In the genomic region with DNA sequence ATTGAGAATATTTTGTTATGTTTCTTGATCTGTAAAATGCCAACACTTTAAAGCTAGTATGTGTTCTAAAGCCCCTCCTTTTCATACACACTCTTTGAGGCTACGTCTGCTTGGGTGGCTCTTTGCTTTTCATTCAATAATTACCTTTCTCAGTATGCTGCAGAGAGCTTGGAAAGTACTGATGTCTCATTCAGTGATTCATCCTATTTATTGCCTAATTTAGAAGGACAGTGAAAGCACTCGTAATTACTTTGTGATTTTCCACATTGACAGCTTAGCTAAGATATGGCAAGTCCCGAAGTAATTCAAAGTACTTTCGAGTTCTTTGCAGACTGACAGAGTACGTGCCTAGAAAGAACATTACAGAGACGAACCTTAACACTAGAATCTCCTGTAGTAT, we compare ENCODE assay signal across 22 cellular contexts. TPM values are rescaled to one million over a fixed set of nuclear protein-coding genes. Genes with fewer than 3 reads are reported as not detected.
"Had no signal": no experiment of that assay in that cellular context is flagged by ENCODE, and none has a peak within 500 bp of the region (broad histone marks: within the 10 kb centered on the region; RNA-seq: fewer than 3 reads in every experiment).

No MANE protein-coding gene starts in this region.

- ATAC-seq: heart left ventricle had no signal

- H3K36me3 ChIP-seq: esophagus muscularis mucosa, heart left ventricle, neural progenitor cell, ovary had no signal

- H3K27ac Mint-ChIP-seq: activated B cell treated with CpG ODN at 0.5 μM for 24 hours; activated CD4-positive, alpha-beta T cell treated with anti-CD3 and anti-CD28 coated beads, Interleukin-2, amount 10 ng/mL, durations not matched to agents 24 days and 14 days; activated naive CD4-positive, alpha-beta T cell treated with anti-CD3 and anti-CD28 coated beads for 36 hours; activated T-helper 1 cell treated with anti-CD3 and anti-CD28 coated beads, Interleukin-12 subunit alpha, Interleukin-12 subunit beta, Interleukin-2, Interleukin-4 antibody, amounts not matched to agents 30 ng/mL and 10 ng/mL and 1 ng/mL, durations not matched to agents 14 hours and 24 hours and 36 hours; brain; endodermal cell; mesothelial cell of epicardium; neural progenitor cell had no signal

- H3K4me1 Mint-ChIP-seq: activated B cell treated with CpG ODN at 0.5 μM for 24 hours; activated CD4-positive, alpha-beta T cell treated with anti-CD3 and anti-CD28 coated beads, Interleukin-2, amount 10 ng/mL, durations not matched to agents 24 days and 14 days; brain; endodermal cell; mesothelial cell of epicardium; neural progenitor cell had no signal

- H3K27ac ChIP-seq: esophagus muscularis mucosa, heart left ventricle, neural progenitor cell, ovary, skin epidermis had no signal

- FAIRE-seq: keratinocyte had no signal

- H3K4me3 ChIP-seq: esophagus muscularis mucosa, heart left ventricle, neural progenitor cell, ovary, skin epidermis had no signal

- H3K9ac ChIP-seq: neural progenitor cell had no signal

- H3K9me3 ChIP-seq: esophagus muscularis mucosa, heart left ventricle, ovary had no signal

- H3K27me3 ChIP-seq: esophagus muscularis mucosa, neural progenitor cell, ovary had no signal

- H3K36me3 Mint-ChIP-seq: brain, mesothelial cell of epicardium, neural progenitor cell had no signal

- H3K9me3 Mint-ChIP-seq: activated B cell treated with CpG ODN at 0.5 μM for 24 hours; activated CD4-positive, alpha-beta T cell treated with anti-CD3 and anti-CD28 coated beads, Interleukin-2, amount 10 ng/mL, durations not matched to agents 24 days and 14 days; activated naive CD4-positive, alpha-beta T cell treated with anti-CD3 and anti-CD28 coated beads for 36 hours; activated T-helper 1 cell treated with anti-CD3 and anti-CD28 coated beads, Interleukin-12 subunit alpha, Interleukin-12 subunit beta, Interleukin-2, Interleukin-4 antibody, amounts not matched to agents 30 ng/mL and 10 ng/mL and 1 ng/mL, durations not matched to agents 14 hours and 24 hours and 36 hours; brain; neural progenitor cell had no signal

- DNase-seq: activated B cell treated with CpG ODN at 0.5 μM for 24 hours; activated CD4-positive, alpha-beta T cell treated with anti-CD3 and anti-CD28 coated beads, Interleukin-2, amount 10 ng/mL, durations not matched to agents 24 days and 14 days; activated naive CD4-positive, alpha-beta T cell treated with anti-CD3 and anti-CD28 coated beads for 36 hours; cerebellar nuclear complex; dermis blood vessel endothelial cell; endodermal cell; foreskin melanocyte; heart left ventricle; ovary; retina had no signal

- H3K4me1 ChIP-seq: esophagus muscularis mucosa, heart left ventricle, neural progenitor cell had no signal

- H2AFZ ChIP-seq: neural progenitor cell had no signal

- H3K4me3 Mint-ChIP-seq: activated B cell treated with CpG ODN at 0.5 μM for 24 hours; activated CD4-positive, alpha-beta T cell treated with anti-CD3 and anti-CD28 coated beads, Interleukin-2, amount 10 ng/mL, durations not matched to agents 24 days and 14 days; activated naive CD4-positive, alpha-beta T cell treated with anti-CD3 and anti-CD28 coated beads for 36 hours; activated T-helper 1 cell treated with anti-CD3 and anti-CD28 coated beads, Interleukin-12 subunit alpha, Interleukin-12 subunit beta, Interleukin-2, Interleukin-4 antibody, amounts not matched to agents 30 ng/mL and 10 ng/mL and 1 ng/mL, durations not matched to agents 14 hours and 24 hours and 36 hours; brain; endodermal cell; mesothelial cell of epicardium; neural progenitor cell had no signal

- H3K27me3 Mint-ChIP-seq: activated B cell treated with CpG ODN at 0.5 μM for 24 hours; activated CD4-positive, alpha-beta T cell treated with anti-CD3 and anti-CD28 coated beads, Interleukin-2, amount 10 ng/mL, durations not matched to agents 24 days and 14 days; brain had no signal

- H3K4me2 ChIP-seq: neural progenitor cell had no signal

RNA-seq across cellular contexts. Expression of gene BMP15, which starts 57.2 kb away (rescaled TPM):
- total RNA-seq: activated B cell treated with CpG ODN at 0.5 μM for 24 hours; activated CD4-positive, alpha-beta T cell treated with anti-CD3 and anti-CD28 coated beads, Interleukin-2, amount 10 ng/mL, durations not matched to agents 24 days and 14 days; activated naive CD4-positive, alpha-beta T cell treated with anti-CD3 and anti-CD28 coated beads for 36 hours; activated T-helper 1 cell treated with anti-CD3 and anti-CD28 coated beads, Interleukin-12 subunit alpha, Interleukin-12 subunit beta, Interleukin-2, Interleukin-4 antibody, amounts not matched to agents 30 ng/mL and 10 ng/mL and 1 ng/mL, durations not matched to agents 14 hours and 24 hours and 36 hours; dermis blood vessel endothelial cell; endodermal cell; esophagus muscularis mucosa; heart left ventricle; lower leg skin; mesothelial cell of epicardium; myocyte; ovary; T-helper 1 cell treated with Interleukin-12 subunit alpha and Interleukin-12 subunit beta and Interleukin-4 antibody, amounts not matched to agents 30 ng/mL and 1 ng/mL, for 36 hours; urinary bladder had no signal
- polyA plus RNA-seq: heart left ventricle, keratinocyte, thymus, urinary bladder had no signal
